Comparison of ENCODE assay signal across 26 cellular contexts in the genomic region with DNA sequence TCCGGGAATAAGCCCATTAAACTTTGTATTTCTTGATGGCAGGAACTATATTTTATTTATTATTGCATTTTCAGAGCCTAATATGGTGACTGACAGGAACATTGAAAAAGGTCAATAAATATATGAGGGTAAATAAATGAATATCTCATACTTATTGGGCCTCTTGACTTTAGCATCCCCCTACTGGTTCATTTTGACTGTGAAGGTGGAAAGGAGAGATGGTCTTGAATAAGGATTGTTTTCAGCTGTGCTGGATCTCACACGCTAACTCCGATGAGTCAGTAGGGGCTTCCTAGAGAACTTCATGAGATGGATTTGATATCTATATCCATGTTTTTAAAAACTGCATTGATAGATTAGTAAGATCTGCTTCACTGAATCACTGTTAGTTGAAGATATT.
"Had no signal": no experiment of that assay in that cellular context is flagged by ENCODE, and none has a peak within 500 bp of the region (broad histone marks: within the 10 kb centered on the region; RNA-seq: fewer than 3 reads in every experiment).

No MANE protein-coding gene starts in this region.

- H3K36me3 Mint-ChIP-seq: naive B cell; stimulated activated naive B cell treated with anti-CD40 and anti-IgM and Interleukin-4, amounts not matched to agents 10 μg/mL and 1 μg/mL and 100 μg/mL, for 72 hours had no signal

- ATAC-seq: left ventricle myocardium superior; lower lobe of right lung; mucosa of descending colon; natural killer cell treated with Interleukin-12 subunit alpha and Interleukin-12 subunit beta and Interleukin-15 and Interleukin-18, amount 100 ng/mL, for 72 hours; pancreas; right lobe of liver; stimulated activated naive B cell treated with anti-CD40 and anti-IgM and Interleukin-4, amounts not matched to agents 10 μg/mL and 1 μg/mL and 100 μg/mL, for 72 hours; upper lobe of right lung had no signal

- H3K9me3 Mint-ChIP-seq: stimulated activated naive B cell treated with anti-CD40 and anti-IgM and Interleukin-4, amounts not matched to agents 10 μg/mL and 1 μg/mL and 100 μg/mL, for 72 hours had no signal

- H3K27ac ChIP-seq: esophagus squamous epithelium, lower lobe of right lung, neutrophil, pancreas, right lobe of liver, suprapubic skin, transverse colon, upper lobe of right lung, uterus had no signal

- H3K4me1 Mint-ChIP-seq: naive B cell; stimulated activated naive B cell treated with anti-CD40 and anti-IgM and Interleukin-4, amounts not matched to agents 10 μg/mL and 1 μg/mL and 100 μg/mL, for 72 hours had no signal

- H3K27me3 Mint-ChIP-seq: naive B cell; natural killer cell treated with Interleukin-12 subunit alpha and Interleukin-12 subunit beta and Interleukin-15 and Interleukin-18, amount 100 ng/mL, for 72 hours; stimulated activated naive B cell treated with anti-CD40 and anti-IgM and Interleukin-4, amounts not matched to agents 10 μg/mL and 1 μg/mL and 100 μg/mL, for 72 hours; stimulated activated naive CD8-positive, alpha-beta T cell treated with anti-CD3 and anti-CD28 coated beads, Interleukin-15, Interleukin-2, amounts not matched to agents 100 ng/mL and 50 ng/mL, for 24 hours had no signal

- H3K36me3 ChIP-seq: esophagus squamous epithelium, lower lobe of right lung, neutrophil, pancreas, right lobe of liver, suprapubic skin, transverse colon, upper lobe of right lung, uterus had no signal

- H3K4me3 Mint-ChIP-seq: naive B cell; natural killer cell treated with Interleukin-12 subunit alpha and Interleukin-12 subunit beta and Interleukin-15 and Interleukin-18, amount 100 ng/mL, for 72 hours; neural crest cell; stimulated activated naive B cell treated with anti-CD40 and anti-IgM and Interleukin-4, amounts not matched to agents 10 μg/mL and 1 μg/mL and 100 μg/mL, for 72 hours; stimulated activated naive CD8-positive, alpha-beta T cell treated with anti-CD3 and anti-CD28 coated beads, Interleukin-15, Interleukin-2, amounts not matched to agents 100 ng/mL and 50 ng/mL, for 24 hours had no signal

- H3K27me3 ChIP-seq: dorsolateral prefrontal cortex, esophagus squamous epithelium, neutrophil, pancreas, right lobe of liver, suprapubic skin, transverse colon, upper lobe of right lung, uterus had no signal

- H3K4me1 ChIP-seq: esophagus squamous epithelium, lower lobe of right lung, pancreas, right lobe of liver, suprapubic skin, transverse colon, upper lobe of right lung, uterus had no signal

- H3K4me3 ChIP-seq: dorsolateral prefrontal cortex, esophagus squamous epithelium, lower lobe of right lung, mucosa of descending colon, pancreas, right lobe of liver, suprapubic skin, transverse colon, upper lobe of right lung, uterus had no signal

- DNase-seq: dorsolateral prefrontal cortex; effector CD4-positive, alpha-beta T cell; erythroblast; esophagus squamous epithelium; foreskin melanocyte; glutamatergic neuron; hypothalamus; left ventricle myocardium superior; lower lobe of right lung; mucosa of descending colon; naive B cell; pancreas; retina; right lobe of liver; small intestine; stimulated activated CD4-positive, alpha-beta T cell treated with anti-CD3 and anti-CD28 coated beads, Interleukin-15, amount 100 ng/mL, for 24 hours; stimulated activated CD4-positive, alpha-beta T cell treated with anti-CD3 and anti-CD28 coated beads, Interleukin-2, amount 100 ng/mL, for 48 hours; stimulated activated naive B cell treated with anti-CD40 and anti-IgM and Interleukin-4, amounts not matched to agents 10 μg/mL and 1 μg/mL and 100 μg/mL, for 72 hours; transverse colon; upper lobe of right lung; uterus had no signal

- H3K27ac Mint-ChIP-seq: naive B cell; natural killer cell treated with Interleukin-12 subunit alpha and Interleukin-12 subunit beta and Interleukin-15 and Interleukin-18, amount 100 ng/mL, for 72 hours; stimulated activated naive B cell treated with anti-CD40 and anti-IgM and Interleukin-4, amounts not matched to agents 10 μg/mL and 1 μg/mL and 100 μg/mL, for 72 hours; stimulated activated naive CD8-positive, alpha-beta T cell treated with anti-CD3 and anti-CD28 coated beads, Interleukin-15, Interleukin-2, amounts not matched to agents 100 ng/mL and 50 ng/mL, for 24 hours had no signal

- H3K9me3 ChIP-seq: esophagus squamous epithelium, lower lobe of right lung, mucosa of descending colon, neutrophil, pancreas, right lobe of liver, suprapubic skin, transverse colon, upper lobe of right lung, uterus had no signal
